ENCODE assay signal across 8 cellular contexts in the genomic region with DNA sequence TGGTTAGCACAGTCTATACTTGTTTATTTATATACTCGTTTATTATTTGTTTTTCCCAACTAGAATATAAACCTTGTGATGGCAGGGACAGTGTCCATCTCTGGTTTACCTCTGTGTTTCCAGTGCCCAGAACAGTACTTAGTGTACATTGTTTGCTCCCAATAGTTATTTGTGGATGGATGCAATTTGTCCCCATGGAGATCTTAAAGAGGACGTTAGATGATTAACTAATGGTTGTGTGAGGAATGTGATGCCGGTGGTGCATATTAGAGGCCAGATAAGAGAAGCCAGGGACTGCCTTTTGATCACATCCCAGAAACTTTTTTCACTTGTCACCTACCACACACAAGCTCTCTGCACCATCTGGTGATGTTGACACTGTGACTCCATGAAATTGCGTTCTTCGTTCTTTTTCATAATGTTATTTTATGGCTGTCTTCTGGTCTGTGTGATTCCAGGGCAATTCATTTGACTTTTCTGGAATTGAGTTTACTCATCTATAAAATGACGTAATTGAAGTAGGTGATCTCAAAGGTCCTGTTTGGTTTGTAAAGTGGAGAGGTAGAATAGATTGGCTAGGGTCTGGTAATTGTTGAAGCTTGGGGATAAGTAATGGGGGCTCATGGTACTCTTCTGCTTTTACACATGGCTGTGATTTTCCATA. TPM values are rescaled to one million over a fixed set of nuclear protein-coding genes. Genes with fewer than 3 reads are reported as not detected.
DNase-seq lines count a peak whose midpoint lies in the region; ATAC-seq and TF ChIP-seq lines count a peak whose summit lies in the region.

No MANE protein-coding gene starts in this region.

- peaks cover 25% of the 10 kb centered on the region for H3K36me3 Mint-ChIP-seq in MCF 10A (ENCODE audit: insufficient read depth, unreplicated experiment)

- H3K4me3 ChIP-seq in heart left ventricle (peak overlapping the region in 11 of 12 donors; percentile 82 to 99 (median 96)), mesodermal cell (ENCODE audit: extremely low read depth, insufficient read depth, low read length, poor library complexity, severe bottlenecking) (peak overlapping the region; percentile 98), vagina (peak overlapping the region; percentile 80 to 99)

- TF ChIP-seq CTCF in heart left ventricle (IDR thresholded peaks at IDR 0.05) = no peak
- no peak for TF ChIP-seq CTCF in MCF 10A (IDR thresholded peaks at IDR 0.05; ENCODE audit: unreplicated experiment)
- TF ChIP-seq CTCF in vagina (IDR thresholded peaks at IDR 0.05) = no peak

- DNase-seq in heart left ventricle (no peak), Right ventricle myocardium inferior (ENCODE audit: missing footprints) (no peak), MCF 10A (ENCODE audit: unreplicated experiment) (no peak), vagina (ENCODE audit: extremely low spot score in 2 of 2) (no peak), cerebellum (ENCODE audit: low spot score) (no peak)

- H3K27me3 ChIP-seq in heart left ventricle (no peaks in the 10 kb centered on the region), vagina (no peaks in the 10 kb centered on the region)

- H3K27ac ChIP-seq in heart left ventricle = peak overlapping the region in 5 of 12 donors; percentile 87 to 96 (median 92)
- H3K27ac ChIP-seq in mesodermal cell (ENCODE audit: low read depth, low read length, severe bottlenecking) = no peak overlapping the region
- H3K27ac ChIP-seq in vagina = no peak overlapping the region

- no TSS peak for BruUV-seq in MCF 10A (replicated peaks; lab: Mats Ljungman, UMichigan)

- WGBS in heart left ventricle, 4 donors = 53 to 63% (median 58%) methylated on average over 6 of the region's 6 CpGs
- 33 to 100% methylated on average over 1 to 2 of the region's 6 CpGs for WGBS in mesodermal cell (ENCODE audit: insufficient coverage in 2 of 2), 2 experiments

- H3K4me1 ChIP-seq in heart left ventricle = peaks cover 0 to 39% (median 23%) of the 10 kb centered on the region in 12 donors
- H3K4me1 ChIP-seq in mesodermal cell (ENCODE audit: control insufficient read depth, insufficient read depth, low read length, poor library complexity, severe bottlenecking) = peaks cover 4% of the 10 kb centered on the region
- peaks cover 34% of the 10 kb centered on the region for H3K4me1 ChIP-seq in vagina

- intact Hi-C loops in heart left ventricle (cut with DNase I) = loop anchor here in 5 of 10 donors (2.0 to 10.0 kb wide), 5 partner anchors 134 to 476 kb away; partner anchors contain the start of gene HS3ST3B1 (in 2 of the 5)
- intact Hi-C loops in Right ventricle myocardium inferior (cut with DNase I) = no loop called here
- intact Hi-C loops in MCF 10A (cut with micrococcal nuclease) = no loop called here
- intact Hi-C loops in vagina (cut with DNase I) = no loop called here

- H3K27me3 Mint-ChIP-seq in MCF 10A (ENCODE audit: insufficient read depth, unreplicated experiment) = no peaks in the 10 kb centered on the region

- CTCF ChIA-PET in MCF 10A (lab: Yijun Ruan, JAX) = interaction anchor here (0.6 to 1.7 kb wide), 8 partner anchors 9 to 1138 kb away, joined by 3 to 5 read pairs (median 4); partner anchors contain the start of gene HS3ST3B1

- ATAC-seq in heart left ventricle (peak in 1 of 4 donors; percentile 47), Right ventricle myocardium inferior (no peak), GM18867 (IDR thresholded peaks at IDR 0.05; ENCODE audit: unreplicated experiment) (no peak), GM21528 (IDR thresholded peaks at IDR 0.05; ENCODE audit: low FRiP score, unreplicated experiment) (no peak)

- H3K27ac Mint-ChIP-seq in MCF 10A (ENCODE audit: low read depth, unreplicated experiment) = peak overlapping the region; percentile 47

- TF ChIP-seq POLR2A in heart left ventricle (IDR thresholded peaks at IDR 0.05) = no peak
- TF ChIP-seq POLR2A in vagina (IDR thresholded peaks at IDR 0.05) = no peak

- peaks cover 0 to 25% (median 15%) of the 10 kb centered on the region in 9 donors for H3K36me3 ChIP-seq in heart left ventricle
- H3K36me3 ChIP-seq in mesodermal cell (ENCODE audit: control insufficient read depth, insufficient read depth, low read length) = peaks cover 13% of the 10 kb centered on the region
- H3K36me3 ChIP-seq in vagina = peaks cover 0 to 15% of the 10 kb centered on the region in 2 donors

- POLR2A ChIA-PET in MCF 10A (lab: Yijun Ruan, JAX) = interaction anchor here (0.6 to 4.4 kb wide), 17 partner anchors 7 to 769 kb away, joined by 3 to 46 read pairs (median 4); partner anchors contain the start of gene HS3ST3B1

- no peaks in the 10 kb centered on the region for H3K9me3 Mint-ChIP-seq in MCF 10A (ENCODE audit: unreplicated experiment)

- peak overlapping the region; percentile 95 for H3K4me3 Mint-ChIP-seq in MCF 10A (ENCODE audit: unreplicated experiment)

- H3K9me3 ChIP-seq in heart left ventricle (peaks cover 0 to 7% (median 0%) of the 10 kb centered on the region in 12 donors), mesodermal cell (ENCODE audit: control insufficient read depth, low read length) (peaks cover 6% of the 10 kb centered on the region), vagina (no peaks in the 10 kb centered on the region)

- H3K4me1 Mint-ChIP-seq in MCF 10A (ENCODE audit: insufficient read depth, unreplicated experiment) = peaks cover 29% of the 10 kb centered on the region

RNA-seq across cellular contexts. Expression of gene COX10, which starts 1.2 kb away (rescaled TPM):
- 10 to 100 TPM; 36.6 to 96.0 (median 55.4) TPM for total RNA-seq in heart left ventricle
- 10 to 100 TPM; 17.8 to 48.6 TPM for polyA plus RNA-seq in heart left ventricle
- total RNA-seq in Right ventricle myocardium inferior = 43.8 TPM
- total RNA-seq in MCF 10A (2022) = 16.4 and 21.0 TPM in 2 replicates
- polyA plus RNA-seq in mesodermal cell (2013, experiment 1 of 2) = 16.7 TPM
- 14.5 TPM for polyA plus RNA-seq in mesodermal cell (2013, experiment 2 of 2)
- 27.5 TPM for total RNA-seq in vagina
- total RNA-seq in cerebellum = 22.0 TPM
